Comparison of ENCODE assay signal across 17 cellular contexts in the genomic region with DNA sequence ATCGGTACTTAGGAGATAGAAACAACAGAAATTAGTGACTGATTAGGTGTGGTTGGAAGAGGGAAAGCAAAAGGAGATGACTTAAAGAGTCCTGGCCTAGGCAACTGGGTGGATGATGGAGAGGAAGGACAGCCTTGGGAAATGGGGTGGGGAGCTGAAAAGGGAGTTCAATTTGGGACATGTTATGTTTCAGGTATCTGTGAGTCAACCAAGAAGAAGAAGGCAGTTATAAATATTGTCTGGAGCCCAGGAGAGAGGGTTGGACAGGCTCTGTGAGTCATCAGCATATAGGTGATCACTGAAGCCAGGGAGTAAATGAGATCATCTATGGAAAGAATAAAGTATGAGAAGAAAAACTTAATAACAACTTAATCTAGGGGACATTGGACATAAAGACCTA.
DNase-seq lines count a peak whose midpoint lies in the region; ATAC-seq, FAIRE-seq and TF ChIP-seq lines count a peak whose summit lies in the region.
"Had no signal": no experiment of that assay in that cellular context is flagged by ENCODE, and none has a peak within 500 bp of the region (broad histone marks: within the 10 kb centered on the region; RNA-seq: fewer than 3 reads in every experiment).

No MANE protein-coding gene starts in this region.

- no peak for TF ChIP-seq POLR2A in breast epithelium (IDR thresholded peaks at IDR 0.05)

- H3K4me1 Mint-ChIP-seq in MCF 10A (ENCODE audit: insufficient read depth, unreplicated experiment): no peaks in the 10 kb centered on the region
- peaks cover 6% of the 10 kb centered on the region for H3K4me1 Mint-ChIP-seq in astrocyte (ENCODE audit: low read depth, unreplicated experiment)

- no TSS peak for BruUV-seq in MCF 10A (replicated peaks; lab: Mats Ljungman, UMichigan)

- H3K36me3 Mint-ChIP-seq in MCF 10A (ENCODE audit: insufficient read depth, unreplicated experiment): no peaks in the 10 kb centered on the region
- H3K36me3 Mint-ChIP-seq in astrocyte (ENCODE audit: low read depth, unreplicated experiment): no peaks in the 10 kb centered on the region

- H3K36me3 ChIP-seq in breast epithelium: no peaks in the 10 kb centered on the region
- no peaks in the 10 kb centered on the region for H3K36me3 ChIP-seq in astrocyte (ENCODE audit: insufficient read depth, low read length)
- H3K36me3 ChIP-seq: Peyer's patch, SJCRH30 had no signal

- no peaks in the 10 kb centered on the region for H3K27me3 ChIP-seq in breast epithelium
- no peaks in the 10 kb centered on the region for H3K27me3 ChIP-seq in astrocyte (ENCODE audit: insufficient read depth, low read length)
- H3K27me3 ChIP-seq: Peyer's patch, SJCRH30 had no signal

- POLR2A ChIA-PET in MCF 10A (lab: Yijun Ruan, JAX): interaction anchor here (0.9 kb wide), 1 partner anchor 107 kb away, joined by 3 read pairs; no protein-coding TSS in a partner anchor

- H3K9me3 Mint-ChIP-seq in MCF 10A (ENCODE audit: unreplicated experiment): no peaks in the 10 kb centered on the region
- no peaks in the 10 kb centered on the region for H3K9me3 Mint-ChIP-seq in astrocyte (ENCODE audit: unreplicated experiment)

- no peaks in the 10 kb centered on the region for H3K79me2 ChIP-seq in astrocyte (ENCODE audit: insufficient read depth, low read length)

- H4K20me1 ChIP-seq in astrocyte (ENCODE audit: insufficient read depth, low read length): no peaks in the 10 kb centered on the region

- H3K27me3 Mint-ChIP-seq in MCF 10A (ENCODE audit: insufficient read depth, unreplicated experiment): no peaks in the 10 kb centered on the region
- H3K27me3 Mint-ChIP-seq in astrocyte (ENCODE audit: low read depth, unreplicated experiment): peaks cover 2% of the 10 kb centered on the region

- intact Hi-C loops in MCF 10A (cut with micrococcal nuclease) (no loop called here), breast epithelium (cut with DNase I; ENCODE audit: low total_unique reads) (no loop called here)

- H3K9me3 ChIP-seq in breast epithelium (no peaks in the 10 kb centered on the region), astrocyte (ENCODE audit: insufficient read depth, low read depth, low read length) (no peaks in the 10 kb centered on the region)
- H3K9me3 ChIP-seq: Peyer's patch, SJCRH30 had no signal

- no peak overlapping the region for H3K4me2 ChIP-seq in astrocyte (ENCODE audit: low read length)

- no peak for ATAC-seq in GM19035 (IDR thresholded peaks at IDR 0.05; ENCODE audit: unreplicated experiment)

- H3K27ac Mint-ChIP-seq in MCF 10A (ENCODE audit: low read depth, unreplicated experiment) (no peak overlapping the region), astrocyte (ENCODE audit: unreplicated experiment) (no peak overlapping the region)

- TF ChIP-seq CTCF in MCF 10A (IDR thresholded peaks at IDR 0.05; ENCODE audit: unreplicated experiment) (no peak), breast epithelium (IDR thresholded peaks at IDR 0.05) (no peak), astrocyte (IDR thresholded peaks at IDR 0.05; ENCODE audit: insufficient read depth, low read depth, low read length) (no peak)

- DNase-seq in MCF 10A (ENCODE audit: unreplicated experiment) (peak; percentile 46), breast epithelium (ENCODE audit: low spot score in 2 of 2) (no peak), astrocyte (ENCODE audit: low read depth) (peak; percentile 51), glomerular visceral epithelial cell (ENCODE audit: extremely low spot score) (peak; percentile 45), hippocampal formation (lab: John Stamatoyannopoulos, UW) (no peak), NOMO-1 treated with dmso at 0.1 percent for 144 hours (lab: John Stamatoyannopoulos, UW; ENCODE audit: unreplicated experiment) (no peak), SIG-M5 treated with dmso at 0.1 percent for 504 hours (lab: John Stamatoyannopoulos, UW; ENCODE audit: unreplicated experiment) (no peak)
- DNase-seq: 8988T, C1 segment of cervical spinal cord, HCEC 1CT, NCI-H1048, NCI-H2107, NCI-H446, NCI-H748 treated with DMSO at 0.1 percent for 48 hours, Peyer's patch, SJCRH30 had no signal

- FAIRE-seq in astrocyte (lab: Jason Lieb, UNC): no peak

- H3K4me3 Mint-ChIP-seq in MCF 10A (ENCODE audit: unreplicated experiment): no peak overlapping the region
- no peak overlapping the region for H3K4me3 Mint-ChIP-seq in astrocyte (ENCODE audit: unreplicated experiment)

- H3K4me1 ChIP-seq in breast epithelium (no peaks in the 10 kb centered on the region), astrocyte (ENCODE audit: insufficient read depth, low read length) (peaks cover 3% of the 10 kb centered on the region)
- H3K4me1 ChIP-seq: Peyer's patch, SJCRH30 had no signal

- H3K4me3 ChIP-seq in breast epithelium (no peak overlapping the region), astrocyte (ENCODE audit: insufficient read depth, low read depth, low read length) (no peak overlapping the region)
- H3K4me3 ChIP-seq: Peyer's patch, SJCRH30 had no signal

- H2AFZ ChIP-seq in astrocyte (ENCODE audit: low read depth, low read length): no peak overlapping the region

- CTCF ChIA-PET in MCF 10A (lab: Yijun Ruan, JAX): no interaction called here

- H3K27ac ChIP-seq in breast epithelium (no peak overlapping the region), astrocyte (ENCODE audit: low read depth, low read length) (no peak overlapping the region)
- H3K27ac ChIP-seq: Peyer's patch, SJCRH30 had no signal

- H3K9ac ChIP-seq in astrocyte (ENCODE audit: low read length): no peak overlapping the region

Comparison
In these comparisons a context has a peak if more than half of its experiments do, and no peak if none do; other contexts are left out.
1. DNase-seq: peak in MCF 10A (single experiment), astrocyte (single experiment) and glomerular visceral epithelial cell (single experiment); none in breast epithelium (0 of 2), hippocampal formation (0 of 2), NOMO-1 treated with dmso at 0.1 percent for 144 hours (single experiment) and SIG-M5 treated with dmso at 0.1 percent for 504 hours (single experiment).